In the genomic region with DNA sequence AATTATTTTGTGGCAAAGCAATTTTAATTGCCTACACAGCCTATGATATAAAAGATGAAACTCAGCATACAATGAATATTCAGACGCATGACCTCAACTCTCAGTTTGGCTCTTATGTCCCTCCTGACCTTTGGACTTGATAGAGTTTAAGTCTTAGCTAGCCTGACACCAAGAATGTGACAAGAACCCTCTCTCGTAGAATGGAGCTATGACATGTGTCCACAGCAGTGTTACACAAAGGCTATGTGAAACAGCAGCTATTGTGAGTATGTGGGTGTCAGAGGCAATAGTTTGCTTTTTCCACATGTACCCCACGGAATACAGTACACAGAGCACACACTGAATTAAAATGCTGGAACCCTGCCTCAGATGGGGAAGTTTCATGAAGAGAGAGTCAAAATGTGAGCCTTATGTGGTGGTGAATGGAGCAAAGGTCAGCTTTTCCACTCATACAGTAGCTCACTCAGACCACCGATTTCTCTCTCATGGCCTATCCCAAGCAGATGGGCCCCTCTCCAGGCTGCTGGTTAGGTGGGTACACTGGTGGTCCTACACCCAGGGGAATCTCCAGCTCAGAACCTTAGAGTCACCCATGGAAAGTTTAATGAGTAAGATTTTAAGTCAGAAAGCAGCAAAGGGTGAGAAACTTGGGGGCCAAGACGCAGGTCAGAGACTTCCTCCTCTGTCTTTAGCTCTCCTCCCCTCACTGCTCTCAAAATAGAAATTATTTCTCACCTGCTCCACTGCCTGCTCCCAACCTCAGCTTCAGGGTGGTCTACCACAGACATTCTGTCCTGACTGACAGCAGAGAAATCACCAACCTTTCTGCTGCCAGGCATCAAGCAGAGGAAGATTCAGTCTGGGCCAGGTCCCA, we compare ENCODE assay signal across 16 cellular contexts. TPM values are rescaled to one million over a fixed set of nuclear protein-coding genes. Genes with fewer than 3 reads are reported as not detected.
DNase-seq lines count a peak whose midpoint lies in the region; ATAC-seq, FAIRE-seq and TF ChIP-seq lines count a peak whose summit lies in the region.
"Had no signal": no experiment of that assay in that cellular context is flagged by ENCODE, and none has a peak within 500 bp of the region (broad histone marks: within the 10 kb centered on the region; RNA-seq: fewer than 3 reads in every experiment).

No MANE protein-coding gene starts in this region.

- H3K4me1 Mint-ChIP-seq in effector memory CD8-positive, alpha-beta T cell (ENCODE audit: low read depth in 2 of 2), result peaks cover 38 to 65% of the 10 kb centered on the region in 2 donors
- H3K4me1 Mint-ChIP-seq: nephron progenitor cell had no signal

- peak overlapping the region; percentile 48 to 61 for H3K4me3 Mint-ChIP-seq in effector memory CD8-positive, alpha-beta T cell
- H3K4me3 Mint-ChIP-seq: nephron progenitor cell had no signal

- no peak for TF ChIP-seq RAD21 in A549 (conservative IDR thresholded peaks at IDR 0.05 in 1 of 2, IDR thresholded peaks at IDR 0.05 in 1 of 2)

- H3K4me3 ChIP-seq in A549, result no peak overlapping the region
- H3K4me3 ChIP-seq: esophagus muscularis mucosa had no signal

- peaks cover 42% of the 10 kb centered on the region for H3K4me1 ChIP-seq in A549

- no peak for TF ChIP-seq POLR2A in A549 (IDR thresholded peaks at IDR 0.05; ENCODE audit: low read length)
- TF ChIP-seq POLR2A in GM12891 (IDR thresholded peaks at IDR 0.05; ENCODE audit: low read depth, low read length), result no peak

- no peak for TF ChIP-seq EP300 in A549 (IDR thresholded peaks at IDR 0.05)

- H3K27ac ChIP-seq in A549, result peak overlapping the region; percentile 15 to 45; a peak in 3 of 6 replicates
- H3K27ac ChIP-seq: esophagus muscularis mucosa had no signal

- H3K27me3 Mint-ChIP-seq in effector memory CD8-positive, alpha-beta T cell, result no peaks in the 10 kb centered on the region

- no peaks in the 10 kb centered on the region for H3K36me3 Mint-ChIP-seq in effector memory CD8-positive, alpha-beta T cell (ENCODE audit: insufficient read depth)

- ATAC-seq in A549, result no peak
- peak; percentile 47 for ATAC-seq in HG03432 (IDR thresholded peaks at IDR 0.05; ENCODE audit: unreplicated experiment)
- ATAC-seq in effector memory CD8-positive, alpha-beta T cell (replicated peaks), result peak; percentile 66
- no peak for ATAC-seq in HG02870 (IDR thresholded peaks at IDR 0.05; ENCODE audit: unreplicated experiment)

- H3K4me2 ChIP-seq in A549, result no peak overlapping the region

- H3K9me3 Mint-ChIP-seq in effector memory CD8-positive, alpha-beta T cell, result no peaks in the 10 kb centered on the region

- no peak for TF ChIP-seq CTCF in A549 (IDR thresholded peaks at IDR 0.05)

- 76% methylated on average over 5 of the region's 5 CpGs for WGBS in A549 (ENCODE audit: missing lambda C conversion rate)

- peak overlapping the region; percentile 57 to 89 for H3K27ac Mint-ChIP-seq in effector memory CD8-positive, alpha-beta T cell
- H3K27ac Mint-ChIP-seq: nephron progenitor cell had no signal

- H3K9me3 ChIP-seq in A549, result no peaks in the 10 kb centered on the region
- H3K9me3 ChIP-seq: esophagus muscularis mucosa had no signal

- CTCF ChIA-PET in A549 (lab: Yijun Ruan, JAX), result interaction anchor here (0.7 to 1.3 kb wide), 3 partner anchors 49 to 243 kb away, joined by 3 to 6 read pairs (median 3); no protein-coding TSS in a partner anchor

- DNase-seq in A549 (ENCODE audit: low read depth in 1 of 2, low spot score in 1 of 2) (no peak), GM12891 (ENCODE audit: insufficient read length, low spot score) (no peak), AG08395 (ENCODE audit: low spot score) (no peak), amygdala (lab: John Stamatoyannopoulos, UW) (no peak), RCC 7860 (ENCODE audit: low spot score) (no peak)
- no peak for DNase-seq in effector memory CD8-positive, alpha-beta T cell
- DNase-seq: activated CD4-positive, CD25-positive, alpha-beta regulatory T cell; NCI-H187; NCI-H446 treated with DMSO at 0.1 percent for 48 hours; nephron progenitor cell; Right ventricle myocardium superior; stimulated activated CD4-positive, alpha-beta T cell treated with anti-CD3 and anti-CD28 coated beads, Interleukin-12 subunit alpha, Interleukin-12 subunit beta, amount 100 ng/mL, for 4 hours had no signal

- POLR2A ChIA-PET in A549 (lab: Yijun Ruan, JAX), result no interaction called here

- no peak for FAIRE-seq in A549 (lab: Jason Lieb, UNC)
- peak; percentile 73 for FAIRE-seq in GM12891 (lab: Jason Lieb, UNC)
- FAIRE-seq in RCC 7860 (lab: Jason Lieb, UNC), result no peak
- FAIRE-seq: bronchial epithelial cell had no signal

TF ChIP-seq in A549, 52 proteins besides CTCF, POLR2A, EP300 and RAD21 (continues in another document):
- TF ChIP-seq BHLHE40 (IDR thresholded peaks at IDR 0.05; ENCODE audit: low read depth, low read length), result no peak
- no peak for TF ChIP-seq HDAC2 (IDR thresholded peaks at IDR 0.05)
- TF ChIP-seq, protein P1, sequence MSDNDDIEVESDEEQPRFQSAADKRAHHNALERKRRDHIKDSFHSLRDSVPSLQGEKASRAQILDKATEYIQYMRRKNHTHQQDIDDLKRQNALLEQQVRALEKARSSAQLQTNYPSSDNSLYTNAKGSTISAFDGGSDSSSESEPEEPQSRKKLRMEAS (IDR thresholded peaks at IDR 0.05), result no peak
- TF ChIP-seq, protein P2, sequence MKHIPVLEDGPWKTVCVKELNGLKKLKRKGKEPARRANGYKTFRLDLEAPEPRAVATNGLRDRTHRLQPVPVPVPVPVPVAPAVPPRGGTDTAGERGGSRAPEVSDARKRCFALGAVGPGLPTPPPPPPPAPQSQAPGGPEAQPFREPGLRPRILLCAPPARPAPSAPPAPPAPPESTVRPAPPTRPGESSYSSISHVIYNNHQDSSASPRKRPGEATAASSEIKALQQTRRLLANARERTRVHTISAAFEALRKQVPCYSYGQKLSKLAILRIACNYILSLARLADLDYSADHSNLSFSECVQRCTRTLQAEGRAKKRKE (CRISPR knock-in tag; IDR thresholded peaks at IDR 0.05; ENCODE audit: low read depth), result no peak
- no peak for TF ChIP-seq NPAS2 (CRISPR knock-in tag; IDR thresholded peaks at IDR 0.05; ENCODE audit: borderline replicate concordance)
- TF ChIP-seq CBX2 (IDR thresholded peaks at IDR 0.05; ENCODE audit: borderline replicate concordance, low read depth), result no peak
- TF ChIP-seq HOXB5 (CRISPR knock-in tag; IDR thresholded peaks at IDR 0.05), result no peak
- TF ChIP-seq SREBF2 (IDR thresholded peaks at IDR 0.05), result no peak
- no peak for TF ChIP-seq FOSB (CRISPR knock-in tag; IDR thresholded peaks at IDR 0.05)
- no peak for TF ChIP-seq RFX5 (IDR thresholded peaks at IDR 0.05)
- no peak for TF ChIP-seq TP53 (CRISPR knock-in tag; IDR thresholded peaks at IDR 0.05)
- TF ChIP-seq HOXA7 (CRISPR knock-in tag; IDR thresholded peaks at IDR 0.05), result no peak
- TF ChIP-seq MAFK (IDR thresholded peaks at IDR 0.05; ENCODE audit: partially characterized antibody), result no peak
- TF ChIP-seq CEBPB (IDR thresholded peaks at IDR 0.05), result no peak
- TF ChIP-seq RNF2 (IDR thresholded peaks at IDR 0.05; ENCODE audit: borderline replicate concordance, low read depth), result no peak
- no peak for TF ChIP-seq EHF (CRISPR knock-in tag; IDR thresholded peaks at IDR 0.05)
- TF ChIP-seq ZSCAN20 (CRISPR knock-in tag; IDR thresholded peaks at IDR 0.05), result no peak

TF ChIP-seq in GM12891, 5 proteins besides CTCF, POLR2A, EP300 and RAD21:
- TF ChIP-seq TAF1 (IDR thresholded peaks at IDR 0.05; ENCODE audit: low read depth, low read length) (no peak), SPI1 (IDR thresholded peaks at IDR 0.05; ENCODE audit: low read depth, low read length) (peak; percentile 53; the same call in 1 of the 2 replicates)
TF ChIP-seq in GM12891: peak in this region for 1.

RNA-seq across cellular contexts. Expression of a gene that starts 10.1 kb away (rescaled TPM):
- polyA plus RNA-seq in A549 (2011; rRNA removed), result not detected in 2 replicates
- polyA plus RNA-seq in A549 (2012; cell fraction: cytosol; rRNA removed), result not detected in 2 replicates
- polyA plus RNA-seq in A549 (2012; cell fraction: nucleus; rRNA removed), result not detected in 2 replicates
- polyA plus RNA-seq in A549 (2017; fragmentation: RNase III; extraction: RNeasy Plus Mini Kit Qiagen cat#74134 plus additional on column Dnase treatment), result not detected in 3 replicates
- not detected in 2 replicates for polyA minus RNA-seq in A549 (2011; rRNA and poly(A)+ RNA removed)
- 0.96 TPM for polyA plus RNA-seq in GM12891 (2012; ENCODE audit: low read depth, missing spikeins)

RNA-seq across cellular contexts. Expression of a gene that starts 22.5 kb away (rescaled TPM):
- polyA plus RNA-seq in A549 (2011; rRNA removed) (not detected in 2 replicates), A549 (2017; fragmentation: RNase III; extraction: RNeasy Plus Mini Kit Qiagen cat#74134 plus additional on column Dnase treatment) (not detected in 3 replicates)
- not detected in 2 replicates for polyA plus RNA-seq in A549 (2012; cell fraction: cytosol; rRNA removed)
- 0.04 TPM in 1 of 2 replicates, not detected in the other for polyA plus RNA-seq in A549 (2012; cell fraction: nucleus; rRNA removed)
- not detected in 2 replicates for polyA minus RNA-seq in A549 (2011; rRNA and poly(A)+ RNA removed)
- polyA plus RNA-seq in GM12891 (2012; ENCODE audit: low read depth, missing spikeins), result 4.8 TPM

Comparison
In these comparisons a context has a peak if more than half of its experiments do, and no peak if none do; other contexts are left out.
1. ATAC-seq: peak in HG03432 (single experiment) and effector memory CD8-positive, alpha-beta T cell (single experiment); none in A549 (0 of 2) and HG02870 (single experiment).